In the genomic region with DNA sequence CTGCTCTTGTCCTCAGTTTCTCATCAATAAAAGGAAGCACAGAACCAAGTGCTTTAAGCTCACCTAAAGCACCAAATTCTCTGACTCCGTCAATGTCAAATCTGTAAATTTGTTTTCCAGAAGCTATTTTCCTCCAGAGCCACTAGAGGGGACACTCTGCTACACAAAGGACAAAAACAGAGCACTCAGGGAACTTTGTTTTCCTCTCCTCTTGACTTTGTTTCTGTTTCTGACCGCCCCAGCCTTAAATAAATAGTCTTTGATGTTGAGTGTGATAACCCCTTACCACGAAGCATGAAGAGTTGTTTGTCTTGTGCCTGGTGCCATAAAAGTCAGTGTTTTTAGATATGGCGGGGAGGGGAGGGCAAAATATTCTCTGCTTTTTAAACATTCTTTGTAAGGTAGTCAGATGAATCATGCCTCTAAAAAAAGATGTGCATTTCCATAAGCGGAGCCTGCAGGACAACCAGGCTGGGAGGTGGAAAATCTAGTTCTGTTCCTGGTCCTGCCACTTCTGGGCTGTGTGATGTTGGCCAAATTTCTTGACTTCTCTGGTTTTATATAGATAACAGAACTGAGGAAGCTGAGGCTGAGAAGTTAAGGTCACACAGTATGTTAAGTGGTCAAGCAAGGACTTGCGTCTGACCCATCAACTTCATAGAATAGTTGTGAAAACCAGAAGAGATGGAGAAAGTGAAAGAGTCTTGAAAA, we compare ENCODE assay signal across 8 cellular contexts. TPM values are rescaled to one million over a fixed set of nuclear protein-coding genes. Genes with fewer than 3 reads are reported as not detected.
A peak's percentile ranks its signal among the peaks of the same experiment; 100 is the strongest.
DNase-seq lines count a peak whose midpoint lies in the region; ATAC-seq and TF ChIP-seq lines count a peak whose summit lies in the region.

No MANE protein-coding gene starts in this region.

- H3K4me3 ChIP-seq in HCT116 (replicated peaks in 1 of 2; ENCODE audit: low read depth in 1 of 2, low read length in 2 of 2) = peak overlapping the region; percentile 20 to 41; a peak in 2 of 4 replicates
- H3K4me3 ChIP-seq in osteoblast (ENCODE audit: insufficient read depth, low read length) = no peak overlapping the region

- peak; percentile 73 for DNase-seq in activated CD4-positive, alpha-beta T cell treated with anti-CD3 and anti-CD28 coated beads, Interleukin-2, amount 10 ng/mL, durations not matched to agents 24 days and 14 days
- DNase-seq in activated CD4-positive, alpha-beta T cell treated with anti-CD3 and anti-CD28 coated beads, Interleukin-2, amount 50 U/mL, for 48 hours = no peak
- DNase-seq in HCT116 (ENCODE audit: low read depth, low spot score) = peak; percentile 59
- DNase-seq in NCI-H2029 (lab: John Stamatoyannopoulos, UW) = peak; percentile 65
- peak; percentile 62 to 82 for DNase-seq in foreskin keratinocyte
- DNase-seq in osteoblast (ENCODE audit: insufficient read length, low spot score, missing footprints) = peak; percentile 77
- no peak for DNase-seq in ecto neural progenitor cell (ENCODE audit: low spot score)

- H3K9me3 Mint-ChIP-seq in activated CD4-positive, alpha-beta T cell treated with anti-CD3 and anti-CD28 coated beads, Interleukin-2, amount 10 ng/mL, durations not matched to agents 24 days and 14 days = no peaks in the 10 kb centered on the region

- CTCF ChIA-PET in HCT116 (lab: Charles Lee) = interaction anchor here (0.6 to 3.6 kb wide), 20 partner anchors 9 to 284 kb away, joined by 3 to 50 read pairs (median 4); no protein-coding TSS in a partner anchor

- TF ChIP-seq RAD21 in HCT116 (IDR thresholded peaks at IDR 0.05; ENCODE audit: low read depth) = peak; percentile 94

- no peak overlapping the region for H3K27ac ChIP-seq in HCT116 (ENCODE audit: low read depth, low read length)
- H3K27ac ChIP-seq in VCaP = peak overlapping the region; percentile 41
- H3K27ac ChIP-seq in foreskin keratinocyte = no peak overlapping the region
- H3K27ac ChIP-seq in osteoblast (ENCODE audit: low read depth, low read length) = peak overlapping the region; percentile 72

- H3K9me3 ChIP-seq in HCT116 (ENCODE audit: control insufficient read depth in 1 of 2, insufficient read depth in 1 of 2, low read depth in 1 of 2, low read length in 2 of 2) (no peaks in the 10 kb centered on the region), osteoblast (ENCODE audit: low read depth, low read length) (no peaks in the 10 kb centered on the region)

- H3K4me1 ChIP-seq in HCT116 (ENCODE audit: control insufficient read depth in 1 of 2, insufficient read depth in 2 of 2, low read length in 2 of 2) (peaks cover 7 to 20% of the 10 kb centered on the region in 2 experiments), foreskin keratinocyte (peaks cover 8% of the 10 kb centered on the region), osteoblast (ENCODE audit: insufficient read depth, low read length) (peaks cover 19% of the 10 kb centered on the region)

- H4K20me1 ChIP-seq in HCT116 (ENCODE audit: insufficient read depth) (no peaks in the 10 kb centered on the region), osteoblast (ENCODE audit: insufficient read depth, low read length) (no peaks in the 10 kb centered on the region)

- H3K27me3 Mint-ChIP-seq in activated CD4-positive, alpha-beta T cell treated with anti-CD3 and anti-CD28 coated beads, Interleukin-2, amount 10 ng/mL, durations not matched to agents 24 days and 14 days = peaks cover 11% of the 10 kb centered on the region

- H3K4me1 Mint-ChIP-seq in activated CD4-positive, alpha-beta T cell treated with anti-CD3 and anti-CD28 coated beads, Interleukin-2, amount 10 ng/mL, durations not matched to agents 24 days and 14 days = peaks cover 10% of the 10 kb centered on the region

- no peak overlapping the region for H3K9ac ChIP-seq in HCT116 (ENCODE audit: low read length)

- BruUV-seq in HCT116 (replicated peaks; lab: Mats Ljungman, UMichigan) = no TSS peak

- POLR2A ChIA-PET in HCT116 (lab: Charles Lee) = no interaction called here

- intact Hi-C loops in activated CD4-positive, alpha-beta T cell treated with anti-CD3 and anti-CD28 coated beads, Interleukin-2, amount 10 ng/mL, durations not matched to agents 24 days and 14 days (cut with micrococcal nuclease) = loop anchor here (1.0 kb wide), 1 partner anchor 94 kb away; no protein-coding TSS in a partner anchor
- intact Hi-C loops in HCT116 (cut with micrococcal nuclease) = loop anchor here (1.0 to 2.0 kb wide), 4 partner anchors 50 to 200 kb away; no protein-coding TSS in a partner anchor

- no peak overlapping the region for H3K27ac Mint-ChIP-seq in activated CD4-positive, alpha-beta T cell treated with anti-CD3 and anti-CD28 coated beads, Interleukin-2, amount 10 ng/mL, durations not matched to agents 24 days and 14 days

- TF ChIP-seq CTCF in HCT116 (IDR thresholded peaks at IDR 0.05 in 2 of 3, conservative IDR thresholded peaks at IDR 0.05 in 1 of 3; ENCODE audit: borderline replicate concordance in 1 of 3, insufficient read depth in 1 of 3, low read depth in 2 of 3, low read length in 2 of 3) = peak; percentile 80 to 95 (median 81)
- peak; percentile 87 for TF ChIP-seq CTCF in VCaP (conservative IDR thresholded peaks at IDR 0.05)
- peak; percentile 95 for TF ChIP-seq CTCF in foreskin keratinocyte (conservative IDR thresholded peaks at IDR 0.05)
- TF ChIP-seq CTCF in osteoblast (IDR thresholded peaks at IDR 0.05; ENCODE audit: extremely low read depth, low read depth, low read length) = peak; percentile 88

- peak overlapping the region; percentile 97 for H2AFZ ChIP-seq in HCT116 (ENCODE audit: low read depth, low read length, poor library complexity, severe bottlenecking)
- H2AFZ ChIP-seq in osteoblast (ENCODE audit: low read length) = peak overlapping the region; percentile 27

- H3K27me3 ChIP-seq in HCT116 (ENCODE audit: insufficient read depth, low read length) = no peaks in the 10 kb centered on the region
- H3K27me3 ChIP-seq in foreskin keratinocyte = no peaks in the 10 kb centered on the region
- H3K27me3 ChIP-seq in osteoblast (ENCODE audit: insufficient read depth, low read length) = no peaks in the 10 kb centered on the region

- RAD21 ChIA-PET in HCT116 (lab: Charles Lee; ENCODE audit: low non-redundant PET in 1 of 2, low total read pairs in 2 of 2, uncharacterized antibody in 2 of 2, unreplicated experiment in 2 of 2) = interaction anchor here (0.8 to 1.4 kb wide), 8 partner anchors 49 to 99 kb away, joined by 3 to 7 read pairs (median 4); no protein-coding TSS in a partner anchor

- TF ChIP-seq POLR2A in HCT116 (IDR thresholded peaks at IDR 0.05; ENCODE audit: borderline replicate concordance, extremely low read depth, insufficient read depth, insufficient read length) = no peak

- H3K36me3 ChIP-seq in HCT116 (ENCODE audit: control insufficient read depth in 1 of 2, insufficient read depth in 2 of 2, low read length in 2 of 2) (no peaks in the 10 kb centered on the region), osteoblast (ENCODE audit: insufficient read depth, low read length) (no peaks in the 10 kb centered on the region)

- H3K4me2 ChIP-seq in HCT116 (ENCODE audit: low read length) = peak overlapping the region; percentile 70
- H3K4me2 ChIP-seq in osteoblast (ENCODE audit: insufficient read depth, low read length) = peak overlapping the region; percentile 33

- H3K36me3 Mint-ChIP-seq in activated CD4-positive, alpha-beta T cell treated with anti-CD3 and anti-CD28 coated beads, Interleukin-2, amount 10 ng/mL, durations not matched to agents 24 days and 14 days (ENCODE audit: low read depth) = no peaks in the 10 kb centered on the region

- no peaks in the 10 kb centered on the region for H3K9me2 ChIP-seq in HCT116 (ENCODE audit: insufficient read depth)

- ATAC-seq in HCT116 (peak; percentile 89), foreskin keratinocyte (peak; percentile 77)

- no peaks in the 10 kb centered on the region for H3K79me2 ChIP-seq in HCT116 (ENCODE audit: insufficient read depth, low read length)
- no peaks in the 10 kb centered on the region for H3K79me2 ChIP-seq in osteoblast (ENCODE audit: insufficient read depth, low read length)

- peak overlapping the region; percentile 31 for H3K4me3 Mint-ChIP-seq in activated CD4-positive, alpha-beta T cell treated with anti-CD3 and anti-CD28 coated beads, Interleukin-2, amount 10 ng/mL, durations not matched to agents 24 days and 14 days

TF ChIP-seq in HCT116, 20 proteins besides CTCF, POLR2A, EP300 and RAD21 (continues in another document):
- TF ChIP-seq EZH2 (IDR thresholded peaks at IDR 0.05) = no peak
- TF ChIP-seq, protein P1, sequence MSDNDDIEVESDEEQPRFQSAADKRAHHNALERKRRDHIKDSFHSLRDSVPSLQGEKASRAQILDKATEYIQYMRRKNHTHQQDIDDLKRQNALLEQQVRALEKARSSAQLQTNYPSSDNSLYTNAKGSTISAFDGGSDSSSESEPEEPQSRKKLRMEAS (IDR thresholded peaks at IDR 0.05) = peak; percentile 37; the same call in 1 of the 2 replicates
- TF ChIP-seq, protein P2, sequence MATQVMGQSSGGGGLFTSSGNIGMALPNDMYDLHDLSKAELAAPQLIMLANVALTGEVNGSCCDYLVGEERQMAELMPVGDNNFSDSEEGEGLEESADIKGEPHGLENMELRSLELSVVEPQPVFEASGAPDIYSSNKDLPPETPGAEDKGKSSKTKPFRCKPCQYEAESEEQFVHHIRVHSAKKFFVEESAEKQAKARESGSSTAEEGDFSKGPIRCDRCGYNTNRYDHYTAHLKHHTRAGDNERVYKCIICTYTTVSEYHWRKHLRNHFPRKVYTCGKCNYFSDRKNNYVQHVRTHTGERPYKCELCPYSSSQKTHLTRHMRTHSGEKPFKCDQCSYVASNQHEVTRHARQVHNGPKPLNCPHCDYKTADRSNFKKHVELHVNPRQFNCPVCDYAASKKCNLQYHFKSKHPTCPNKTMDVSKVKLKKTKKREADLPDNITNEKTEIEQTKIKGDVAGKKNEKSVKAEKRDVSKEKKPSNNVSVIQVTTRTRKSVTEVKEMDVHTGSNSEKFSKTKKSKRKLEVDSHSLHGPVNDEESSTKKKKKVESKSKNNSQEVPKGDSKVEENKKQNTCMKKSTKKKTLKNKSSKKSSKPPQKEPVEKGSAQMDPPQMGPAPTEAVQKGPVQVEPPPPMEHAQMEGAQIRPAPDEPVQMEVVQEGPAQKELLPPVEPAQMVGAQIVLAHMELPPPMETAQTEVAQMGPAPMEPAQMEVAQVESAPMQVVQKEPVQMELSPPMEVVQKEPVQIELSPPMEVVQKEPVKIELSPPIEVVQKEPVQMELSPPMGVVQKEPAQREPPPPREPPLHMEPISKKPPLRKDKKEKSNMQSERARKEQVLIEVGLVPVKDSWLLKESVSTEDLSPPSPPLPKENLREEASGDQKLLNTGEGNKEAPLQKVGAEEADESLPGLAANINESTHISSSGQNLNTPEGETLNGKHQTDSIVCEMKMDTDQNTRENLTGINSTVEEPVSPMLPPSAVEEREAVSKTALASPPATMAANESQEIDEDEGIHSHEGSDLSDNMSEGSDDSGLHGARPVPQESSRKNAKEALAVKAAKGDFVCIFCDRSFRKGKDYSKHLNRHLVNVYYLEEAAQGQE (IDR thresholded peaks at IDR 0.05; ENCODE audit: low read depth) = no peak

RNA-seq across cellular contexts. Expression of a gene that starts 7.3 kb away (rescaled TPM):
- total RNA-seq in activated CD4-positive, alpha-beta T cell treated with anti-CD3 and anti-CD28 coated beads, Interleukin-2, amount 10 ng/mL, durations not matched to agents 24 days and 14 days = 14.5 and 17.8 TPM in 2 replicates
- total RNA-seq in HCT116 (2021; ENCODE audit: unreplicated experiment) = 33.5 TPM
- polyA plus RNA-seq in HCT116 (2012) = 11.1 and 15.2 TPM in 2 replicates
- total RNA-seq in foreskin keratinocyte = 58.0 and 59.5 TPM in 2 replicates
- 5.0 and 5.8 TPM in 2 replicates for polyA plus RNA-seq in foreskin keratinocyte
- 181 and 196 TPM in 2 replicates for total RNA-seq in osteoblast

Comparison
In these comparisons a context has a peak if more than half of its experiments do, and no peak if none do; other contexts are left out.
1. DNase-seq: peak in activated CD4-positive, alpha-beta T cell treated with anti-CD3 and anti-CD28 coated beads, Interleukin-2, amount 10 ng/mL, durations not matched to agents 24 days and 14 days (single experiment), HCT116 (single experiment), NCI-H2029 (single experiment), foreskin keratinocyte (2 of 2) and osteoblast (single experiment); none in activated CD4-positive, alpha-beta T cell treated with anti-CD3 and anti-CD28 coated beads, Interleukin-2, amount 50 U/mL, for 48 hours (0 of 2) and ecto neural progenitor cell (single experiment).
2. H3K27ac ChIP-seq: peak in VCaP (single experiment) and osteoblast (single experiment); none in HCT116 (single experiment) and foreskin keratinocyte (single experiment).
3. Peak in every context shown above with its lines, with median percentiles within 50 percentile points of each other: CTCF ChIP-seq.